Comparison of ENCODE assay signal across 8 cellular contexts in genomic region chr12:46470039-46470627, GRCh38.
A peak's percentile ranks its signal among the peaks of the same experiment; 100 is the strongest.
DNase-seq lines count a peak whose midpoint lies in the region; ATAC-seq and TF ChIP-seq lines count a peak whose summit lies in the region.

No MANE protein-coding gene starts in this region.

- peak overlapping the region; percentile 64 for H3K4me3 Mint-ChIP-seq in memory B cell

- no peak for TF ChIP-seq EP300 in esophagus muscularis mucosa (IDR thresholded peaks at IDR 0.05)

- H3K36me3 ChIP-seq in MM.1S (replicated peaks; ENCODE audit: insufficient read depth, low read length) (no peaks in the 10 kb centered on the region), esophagus muscularis mucosa (no peaks in the 10 kb centered on the region)

- H3K27ac ChIP-seq in MM.1S (ENCODE audit: low read length), result peak overlapping the region; percentile 45; the same call in 1 of the 2 replicates
- no peak overlapping the region for H3K27ac ChIP-seq in esophagus muscularis mucosa (replicated peaks in 1 of 4)

- no peaks in the 10 kb centered on the region for H3K9me3 ChIP-seq in MM.1S (replicated peaks; ENCODE audit: insufficient read depth, low read length)
- no peaks in the 10 kb centered on the region for H3K9me3 ChIP-seq in esophagus muscularis mucosa

- H3K9ac ChIP-seq in MM.1S (ENCODE audit: low read length), result no peak overlapping the region; the same call in 1 of the 2 replicates

- H3K9me3 Mint-ChIP-seq in memory B cell, result no peaks in the 10 kb centered on the region

- peaks cover 30% of the 10 kb centered on the region for H3K4me1 Mint-ChIP-seq in memory B cell

- H3F3A ChIP-seq in MM.1S (ENCODE audit: insufficient read depth, low read length), result no peaks in the 10 kb centered on the region

- peaks cover 9% of the 10 kb centered on the region for H3K4me1 ChIP-seq in MM.1S (ENCODE audit: low read length)
- peaks cover 26 to 32% (median 31%) of the 10 kb centered on the region in 4 donors for H3K4me1 ChIP-seq in esophagus muscularis mucosa

- no peaks in the 10 kb centered on the region for H3K9me2 ChIP-seq in MM.1S (replicated peaks; ENCODE audit: insufficient read depth, low read length)

- no peaks in the 10 kb centered on the region for H3K27me3 ChIP-seq in MM.1S (replicated peaks; ENCODE audit: insufficient read depth, low read length)
- H3K27me3 ChIP-seq in esophagus muscularis mucosa, result no peaks in the 10 kb centered on the region

- H3K4me3 ChIP-seq in GM12865 (ENCODE audit: low read depth, low read length) (no peak overlapping the region), MM.1S (ENCODE audit: low read length) (peak overlapping the region; percentile 9; the same call in 1 of the 2 replicates), esophagus muscularis mucosa (no peak overlapping the region)

- no peaks in the 10 kb centered on the region for H3K27me3 Mint-ChIP-seq in memory B cell

- no peaks in the 10 kb centered on the region for H3K79me2 ChIP-seq in MM.1S (ENCODE audit: low read length)

- peak overlapping the region; percentile 91 for H3K27ac Mint-ChIP-seq in memory B cell

- peaks cover 10% of the 10 kb centered on the region for H3K36me3 Mint-ChIP-seq in memory B cell

- TF ChIP-seq CTCF in GM12865 (IDR thresholded peaks at IDR 0.05; ENCODE audit: insufficient read depth, low read depth, low read length, missing control alignments) (no peak), MM.1S (IDR thresholded peaks at IDR 0.05; ENCODE audit: low read length) (no peak), esophagus muscularis mucosa (IDR thresholded peaks at IDR 0.05) (no peak)

- no peak for TF ChIP-seq POLR2A in esophagus muscularis mucosa (IDR thresholded peaks at IDR 0.05; ENCODE audit: low read depth)

- peak overlapping the region; percentile 67; the same call in 1 of the 2 replicates for H3K4me2 ChIP-seq in MM.1S (ENCODE audit: low read depth, low read length)

- 85% methylated on average over 6 of the region's 6 CpGs for WGBS in esophagus muscularis mucosa

- DNase-seq in GM12865 (ENCODE audit: low read depth) (peak; percentile 12), MM.1S (peak; percentile 67), memory B cell (ENCODE audit: low spot score in 2 of 2) (no peak), hepatic stellate cell (ENCODE audit: low spot score) (no peak), esophagus muscularis mucosa (ENCODE audit: extremely low spot score) (no peak), A172 (ENCODE audit: low spot score) (no peak), posterior vena cava (ENCODE audit: low spot score) (no peak)

- intact Hi-C loops in esophagus muscularis mucosa (cut with DNase I), result no loop called here
- intact Hi-C loops in posterior vena cava (cut with DNase I), result no loop called here

- ATAC-seq in GM21529 (IDR thresholded peaks at IDR 0.05; ENCODE audit: unreplicated experiment) (peak; percentile 52), memory B cell (ENCODE audit: low read depth) (peak; percentile 90)

- H4K20me1 ChIP-seq in MM.1S (ENCODE audit: insufficient read depth, low read length), result no peaks in the 10 kb centered on the region

- peak overlapping the region; percentile 67 for H2AFZ ChIP-seq in MM.1S (ENCODE audit: low read length)

Comparison
In these comparisons a context has a peak if more than half of its experiments do, and no peak if none do; other contexts are left out.
1. DNase-seq: peak in GM12865 (single experiment) and MM.1S (single experiment); none in memory B cell (0 of 2), hepatic stellate cell (single experiment), esophagus muscularis mucosa (single experiment), A172 (single experiment) and posterior vena cava (single experiment).